In the genomic region with DNA sequence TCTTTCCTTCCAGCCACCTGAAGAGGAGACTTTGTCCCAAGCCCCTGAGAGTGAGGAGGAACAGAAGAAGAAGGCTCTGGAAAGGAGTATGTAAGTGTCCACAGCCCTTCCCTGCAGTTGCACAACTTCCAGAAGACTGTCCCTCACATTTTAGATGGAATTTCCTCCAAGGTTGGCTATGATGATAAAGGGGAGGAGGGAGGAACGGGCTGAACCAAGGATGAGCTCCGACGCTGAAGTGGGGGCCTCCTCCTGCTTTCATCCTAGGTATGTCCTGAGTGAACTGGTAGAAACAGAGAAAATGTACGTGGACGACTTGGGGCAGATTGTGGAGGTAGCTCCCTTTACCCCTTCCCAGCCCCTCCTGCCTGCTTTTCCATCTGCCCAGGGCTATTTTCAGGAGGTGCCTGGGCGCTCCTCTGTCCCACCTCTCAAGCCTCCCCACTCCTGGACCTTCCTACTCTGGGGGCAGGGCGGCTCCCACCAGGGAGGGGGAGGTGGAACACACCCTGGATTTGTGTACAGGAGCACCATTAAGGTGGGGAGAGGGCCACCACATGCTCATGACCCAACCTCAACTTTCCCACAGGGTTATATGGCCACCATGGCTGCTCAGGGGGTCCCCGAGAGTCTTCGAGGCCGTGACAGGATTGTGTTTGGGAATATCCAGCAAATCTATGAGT, we compare ENCODE assay signal across 19 cellular contexts. TPM values are rescaled to one million over a fixed set of nuclear protein-coding genes. Genes with fewer than 3 reads are reported as not detected.
A peak's percentile ranks its signal among the peaks of the same experiment; 100 is the strongest.
DNase-seq lines count a peak whose midpoint lies in the region; ATAC-seq and TF ChIP-seq lines count a peak whose summit lies in the region.
"Had no signal": no experiment of that assay in that cellular context is flagged by ENCODE, and none has a peak within 500 bp of the region (broad histone marks: within the 10 kb centered on the region; RNA-seq: fewer than 3 reads in every experiment).

No MANE protein-coding gene starts in this region.

- no peak overlapping the region for H2AFZ ChIP-seq in HCT116 (ENCODE audit: low read depth, low read length, poor library complexity, severe bottlenecking)

- no peaks in the 10 kb centered on the region; a peak in 1 of 22 replicates for H4K20me1 ChIP-seq in BLaER1 treated with 17β-estradiol and CSF1 and Interleukin-3, amounts not matched to agents 10 nM and 100 nM
- no peaks in the 10 kb centered on the region for H4K20me1 ChIP-seq in HCT116 (ENCODE audit: insufficient read depth)

- ATAC-seq in HCT116 (no peak), GM21619 (IDR thresholded peaks at IDR 0.05; ENCODE audit: unreplicated experiment) (no peak), esophagus mucosa (no peak)
- ATAC-seq in activated CD4-positive, CD25-positive, alpha-beta regulatory T cell treated with anti-CD3 and anti-CD28 coated beads, Interleukin-2, amount 50 U/mL, for 24 hours = no peak
- ATAC-seq: activated CD8-positive, alpha-beta T cell treated with anti-CD3 and anti-CD28 coated beads, Interleukin-2, amount 10 ng/mL, durations not matched to agents 7 days and 5 days; left lobe of liver; naive thymus-derived CD4-positive, alpha-beta T cell had no signal

- H3K9me3 ChIP-seq in BLaER1 treated with 17β-estradiol and CSF1 and Interleukin-3, amounts not matched to agents 10 nM and 100 nM (replicated peaks in 1 of 11) = peaks cover 0 to 7% (median 0%) of the 10 kb centered on the region in 11 experiments; a peak in 2 of 22 replicates
- no peaks in the 10 kb centered on the region for H3K9me3 ChIP-seq in HCT116 (ENCODE audit: control insufficient read depth in 1 of 2, insufficient read depth in 1 of 2, low read depth in 1 of 2, low read length in 2 of 2)
- no peaks in the 10 kb centered on the region for H3K9me3 ChIP-seq in SJCRH30 (replicated peaks)
- H3K9me3 ChIP-seq: BE2C had no signal

- 0 out of 22 replicates have a peak, but pooled peaks cover 0 to 4% (median 0%) of the 10 kb centered on the region in 11 experiments for H3K36me3 ChIP-seq in BLaER1 treated with 17β-estradiol and CSF1 and Interleukin-3, amounts not matched to agents 10 nM and 100 nM
- H3K36me3 ChIP-seq in HCT116 (ENCODE audit: control insufficient read depth in 1 of 2, insufficient read depth in 2 of 2, low read length in 2 of 2) (no peaks in the 10 kb centered on the region), SJCRH30 (peaks cover 27% of the 10 kb centered on the region)

- peaks cover 23 to 73% (median 65%) of the 10 kb centered on the region in 10 experiments for H3K4me1 ChIP-seq in BLaER1 treated with 17β-estradiol and CSF1 and Interleukin-3, amounts not matched to agents 10 nM and 100 nM
- peaks cover 0 to 9% of the 10 kb centered on the region in 2 experiments; a peak in 1 of 4 replicates for H3K4me1 ChIP-seq in HCT116 (ENCODE audit: control insufficient read depth in 1 of 2, insufficient read depth in 2 of 2, low read length in 2 of 2)
- H3K4me1 ChIP-seq in SJCRH30 = peaks cover 45% of the 10 kb centered on the region

- H3K9ac ChIP-seq in BLaER1 treated with 17β-estradiol and CSF1 and Interleukin-3, amounts not matched to agents 10 nM and 100 nM = peak overlapping the region in 6 of 11 experiments; percentile 36 to 76 (median 70); a peak in 11 of 22 replicates
- no peak overlapping the region for H3K9ac ChIP-seq in HCT116 (ENCODE audit: low read length)

- no peak for TF ChIP-seq CTCF in HCT116 (IDR thresholded peaks at IDR 0.05 in 2 of 3, conservative IDR thresholded peaks at IDR 0.05 in 1 of 3; ENCODE audit: borderline replicate concordance in 1 of 3, insufficient read depth in 1 of 3, low read depth in 2 of 3, low read length in 2 of 3)

- BruUV-seq in HCT116 (replicated peaks; lab: Mats Ljungman, UMichigan) = no TSS peak

- H3K79me2 ChIP-seq in HCT116 (ENCODE audit: insufficient read depth, low read length) = no peaks in the 10 kb centered on the region

- peak overlapping the region in 7 of 11 experiments; percentile 63 to 90 (median 85); a peak in 13 of 22 replicates for H3K27ac ChIP-seq in BLaER1 treated with 17β-estradiol and CSF1 and Interleukin-3, amounts not matched to agents 10 nM and 100 nM
- no peak overlapping the region for H3K27ac ChIP-seq in HCT116 (ENCODE audit: low read depth, low read length)
- H3K27ac ChIP-seq in SJCRH30 = peak overlapping the region; percentile 55

- intact Hi-C loops in HCT116 (cut with micrococcal nuclease) = no loop called here

- TF ChIP-seq POLR2A in HCT116 (IDR thresholded peaks at IDR 0.05; ENCODE audit: borderline replicate concordance, extremely low read depth, insufficient read depth, insufficient read length) = no peak

- no peak for TF ChIP-seq RAD21 in HCT116 (IDR thresholded peaks at IDR 0.05; ENCODE audit: low read depth)

- DNase-seq in HCT116 (ENCODE audit: low read depth, low spot score) (no peak), SJCRH30 (no peak), mesenteric fat pad (ENCODE audit: low spot score) (peak; percentile 68), NCI-H128 (lab: John Stamatoyannopoulos, UW; ENCODE audit: unreplicated experiment) (no peak)
- DNase-seq: activated CD8-positive, alpha-beta T cell treated with anti-CD3 and anti-CD28 coated beads, Interleukin-2, amount 10 ng/mL, durations not matched to agents 7 days and 5 days; activated T-cell treated with anti-CD3 and anti-CD28 coated beads for 4 hours; naive thymus-derived CD4-positive, alpha-beta T cell; NCI-H1105; NCI-H2029; NCI-H748 treated with DMSO at 0.1 percent for 48 hours; retina; small intestine; stimulated activated CD4-positive, alpha-beta T cell treated with anti-CD3 and anti-CD28 coated beads, Interleukin-1b, Interleukin-23, amount 100 ng/mL, for 48 hours had no signal

- peaks cover 26 to 46% (median 37%) of the 10 kb centered on the region in 11 experiments for H3K27me3 ChIP-seq in BLaER1 treated with 17β-estradiol and CSF1 and Interleukin-3, amounts not matched to agents 10 nM and 100 nM
- H3K27me3 ChIP-seq in HCT116 (ENCODE audit: insufficient read depth, low read length) (no peaks in the 10 kb centered on the region), SJCRH30 (no peaks in the 10 kb centered on the region)
- H3K27me3 ChIP-seq: BE2C had no signal

- no peaks in the 10 kb centered on the region for H3K9me2 ChIP-seq in HCT116 (ENCODE audit: insufficient read depth)

- RAD21 ChIA-PET in HCT116 (lab: Charles Lee; ENCODE audit: low non-redundant PET in 1 of 2, low total read pairs in 2 of 2, uncharacterized antibody in 2 of 2, unreplicated experiment in 2 of 2) = no interaction called here

- CTCF ChIA-PET in HCT116 (lab: Charles Lee) = interaction anchor here (1.7 kb wide), 1 partner anchor 30 kb away, joined by 4 read pairs; no protein-coding TSS in a partner anchor

- POLR2A ChIA-PET in HCT116 (lab: Charles Lee) = no interaction called here

- H3K4me2 ChIP-seq in BLaER1 treated with 17β-estradiol and CSF1 and Interleukin-3, amounts not matched to agents 10 nM and 100 nM = peak overlapping the region; percentile 59 to 99 (median 85)
- H3K4me2 ChIP-seq in HCT116 (ENCODE audit: low read length) = 0 out of 2 replicates have a peak overlapping the region, but pooled peaks have one; percentile 7

- H3K4me3 ChIP-seq in BLaER1 treated with 17β-estradiol and CSF1 and Interleukin-3, amounts not matched to agents 10 nM and 100 nM = peak overlapping the region in 6 of 10 experiments; percentile 20 to 51 (median 38); a peak in 7 of 20 replicates
- no peak overlapping the region for H3K4me3 ChIP-seq in HCT116 (replicated peaks in 1 of 2; ENCODE audit: low read depth in 1 of 2, low read length in 2 of 2)
- H3K4me3 ChIP-seq in SJCRH30 = no peak overlapping the region

TF ChIP-seq in HCT116, 20 proteins besides CTCF, POLR2A, EP300 and RAD21:
- TF ChIP-seq ZNF274 (IDR thresholded peaks at IDR 0.05; ENCODE audit: low read depth, low read length) (no peak), JUND (IDR thresholded peaks at IDR 0.05) (no peak), TCF7L2 (IDR thresholded peaks at IDR 0.05; ENCODE audit: borderline replicate concordance, extremely low read depth, insufficient read depth, insufficient read length) (no peak), FOSL1 (IDR thresholded peaks at IDR 0.05; ENCODE audit: low read depth) (no peak), CEBPB (IDR thresholded peaks at IDR 0.05; ENCODE audit: low read depth) (no peak)
- TF ChIP-seq, protein P1, sequence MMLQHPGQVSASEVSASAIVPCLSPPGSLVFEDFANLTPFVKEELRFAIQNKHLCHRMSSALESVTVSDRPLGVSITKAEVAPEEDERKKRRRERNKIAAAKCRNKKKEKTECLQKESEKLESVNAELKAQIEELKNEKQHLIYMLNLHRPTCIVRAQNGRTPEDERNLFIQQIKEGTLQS (IDR thresholded peaks at IDR 0.05) = no peak
- TF ChIP-seq, protein P2, sequence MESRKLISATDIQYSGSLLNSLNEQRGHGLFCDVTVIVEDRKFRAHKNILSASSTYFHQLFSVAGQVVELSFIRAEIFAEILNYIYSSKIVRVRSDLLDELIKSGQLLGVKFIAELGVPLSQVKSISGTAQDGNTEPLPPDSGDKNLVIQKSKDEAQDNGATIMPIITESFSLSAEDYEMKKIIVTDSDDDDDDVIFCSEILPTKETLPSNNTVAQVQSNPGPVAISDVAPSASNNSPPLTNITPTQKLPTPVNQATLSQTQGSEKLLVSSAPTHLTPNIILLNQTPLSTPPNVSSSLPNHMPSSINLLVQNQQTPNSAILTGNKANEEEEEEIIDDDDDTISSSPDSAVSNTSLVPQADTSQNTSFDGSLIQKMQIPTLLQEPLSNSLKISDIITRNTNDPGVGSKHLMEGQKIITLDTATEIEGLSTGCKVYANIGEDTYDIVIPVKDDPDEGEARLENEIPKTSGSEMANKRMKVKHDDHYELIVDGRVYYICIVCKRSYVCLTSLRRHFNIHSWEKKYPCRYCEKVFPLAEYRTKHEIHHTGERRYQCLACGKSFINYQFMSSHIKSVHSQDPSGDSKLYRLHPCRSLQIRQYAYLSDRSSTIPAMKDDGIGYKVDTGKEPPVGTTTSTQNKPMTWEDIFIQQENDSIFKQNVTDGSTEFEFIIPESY (IDR thresholded peaks at IDR 0.05; ENCODE audit: extremely low read depth, insufficient replicate concordance, low read length) = no peak
TF ChIP-seq in HCT116: peak in this region for 0.

RNA-seq across cellular contexts. Expression of a gene that starts 2.3 kb away (rescaled TPM):
- total RNA-seq in HCT116 (2021; ENCODE audit: unreplicated experiment) (3.6 TPM), mesenteric fat pad (12.8 TPM), esophagus mucosa (1.5 TPM)
- polyA plus RNA-seq in HCT116 (2012) = 3.2 and 4.1 TPM in 2 replicates
- total RNA-seq in SJCRH30 (2014; rRNA removed; shearing (Covaris generic)) = 234 and 262 TPM in 2 replicates
- polyA plus RNA-seq: naive thymus-derived CD4-positive, alpha-beta T cell had no signal

RNA-seq across cellular contexts. Expression of a gene that starts 8.9 kb away (rescaled TPM):
- total RNA-seq in HCT116 (2021; ENCODE audit: unreplicated experiment) = 0.37 TPM
- not detected in 2 replicates for polyA plus RNA-seq in HCT116 (2012)
- total RNA-seq in SJCRH30 (2014; rRNA removed; shearing (Covaris generic)) = 157 and 192 TPM in 2 replicates
- total RNA-seq in mesenteric fat pad = 7.2 TPM
- total RNA-seq in esophagus mucosa = 4.1 TPM

RNA-seq across cellular contexts. Expression of a gene that starts 19.4 kb away (rescaled TPM):
- total RNA-seq in HCT116 (2021; ENCODE audit: unreplicated experiment) (31.3 TPM), mesenteric fat pad (2.7 TPM), esophagus mucosa (0.04 TPM)
- polyA plus RNA-seq in HCT116 (2012) = 12.8 and 15.3 TPM in 2 replicates
- 82.7 and 104 TPM in 2 replicates for total RNA-seq in SJCRH30 (2014; rRNA removed; shearing (Covaris generic))
- polyA plus RNA-seq: naive thymus-derived CD4-positive, alpha-beta T cell had no signal

RNA-seq across cellular contexts. Expression of a gene that starts 22.6 kb away (rescaled TPM):
- total RNA-seq in HCT116 (2021; ENCODE audit: unreplicated experiment) (38.4 TPM), mesenteric fat pad (14.3 TPM), esophagus mucosa (35.8 TPM)
- polyA plus RNA-seq in HCT116 (2012) = 23.0 and 25.7 TPM in 2 replicates
- 170 and 171 TPM in 2 replicates for total RNA-seq in SJCRH30 (2014; rRNA removed; shearing (Covaris generic))

Comparison
In these comparisons a context has a peak if more than half of its experiments do, and no peak if none do; other contexts are left out.
1. H3K4me3 ChIP-seq: peak in BLaER1 treated with 17β-estradiol and CSF1 and Interleukin-3, amounts not matched to agents 10 nM and 100 nM (6 of 10); none in HCT116 (0 of 2) and SJCRH30 (single experiment).
2. RNA of a gene that starts 2.3 kb away (total RNA-seq): 234 to 262 TPM in SJCRH30; 12.8 TPM in mesenteric fat pad (single experiment), 3.6 TPM in HCT116 (single experiment) and 1.5 TPM in esophagus mucosa (single experiment); every median in the first group is over 10 times any median in the second.
3. RNA of a gene that starts 8.9 kb away (total RNA-seq): 157 to 192 TPM in SJCRH30; 7.2 TPM in mesenteric fat pad (single experiment), 4.1 TPM in esophagus mucosa (single experiment) and 0.37 TPM in HCT116 (single experiment); every median in the first group is over 10 times any median in the second.